25 cellular contexts compared by ENCODE assay signal in genomic region chr20:29297411-29298270, GRCh38.
A peak's percentile ranks its signal among the peaks of the same experiment; 100 is the strongest.
DNase-seq lines count a peak whose midpoint lies in the region; ATAC-seq and TF ChIP-seq lines count a peak whose summit lies in the region.
"Had no signal": no experiment of that assay in that cellular context is flagged by ENCODE, and none has a peak within 500 bp of the region (broad histone marks: within the 10 kb centered on the region; RNA-seq: fewer than 3 reads in every experiment).

No MANE protein-coding gene starts in this region.

- intact Hi-C loops in aorta (cut with DNase I), result no loop called here

- H3K4me2 ChIP-seq in osteoblast (ENCODE audit: insufficient read depth, low read length), result no peak overlapping the region
- H3K4me2 ChIP-seq: A549 had no signal

- no peak overlapping the region for H3K27ac Mint-ChIP-seq in stimulated activated naive CD8-positive, alpha-beta T cell treated with anti-CD3 and anti-CD28 coated beads, Interleukin-15, amount 100 ng/mL, for 72 hours

- 74 to 79% methylated on average over 15 to 39 of the region's 70 CpGs for WGBS in gastroesophageal sphincter (ENCODE audit: low coverage in 1 of 2), 2 donors
- 77 to 82% methylated on average over 63 to 70 of the region's 70 CpGs for WGBS in aorta, 2 donors

- H3K27ac ChIP-seq in gastroesophageal sphincter, result no peak overlapping the region
- no peak overlapping the region for H3K27ac ChIP-seq in osteoblast (ENCODE audit: low read depth, low read length)
- H3K27ac ChIP-seq in aorta (ENCODE audit: low read depth in 1 of 2, low read length in 2 of 2), result no peak overlapping the region
- H3K27ac ChIP-seq: A549 had no signal

- H3K27me3 Mint-ChIP-seq in stimulated activated naive CD8-positive, alpha-beta T cell treated with anti-CD3 and anti-CD28 coated beads, Interleukin-15, amount 100 ng/mL, for 72 hours, result no peaks in the 10 kb centered on the region
- H3K27me3 Mint-ChIP-seq: CD4-positive, CD25-positive, alpha-beta regulatory T cell had no signal

- H3K4me1 ChIP-seq in gastroesophageal sphincter (no peaks in the 10 kb centered on the region), osteoblast (ENCODE audit: insufficient read depth, low read length) (no peaks in the 10 kb centered on the region), aorta (ENCODE audit: control insufficient read depth in 1 of 2, insufficient read depth in 2 of 2, low read length in 2 of 2) (no peaks in the 10 kb centered on the region)
- H3K4me1 ChIP-seq: A549, BE2C had no signal

- H3K4me3 ChIP-seq in gastroesophageal sphincter (no peak overlapping the region), osteoblast (ENCODE audit: insufficient read depth, low read length) (no peak overlapping the region), aorta (ENCODE audit: low read length in 2 of 2) (no peak overlapping the region)
- H3K4me3 ChIP-seq: A549, GM12878 had no signal

- no peaks in the 10 kb centered on the region for H3K4me1 Mint-ChIP-seq in stimulated activated naive CD8-positive, alpha-beta T cell treated with anti-CD3 and anti-CD28 coated beads, Interleukin-15, amount 100 ng/mL, for 72 hours
- H3K4me1 Mint-ChIP-seq: CD4-positive, CD25-positive, alpha-beta regulatory T cell had no signal

- TF ChIP-seq POLR2A in gastroesophageal sphincter (IDR thresholded peaks at IDR 0.05), result no peak

- no peak for TF ChIP-seq EP300 in gastroesophageal sphincter (IDR thresholded peaks at IDR 0.05)

- H3K36me3 ChIP-seq in gastroesophageal sphincter (no peaks in the 10 kb centered on the region), osteoblast (ENCODE audit: insufficient read depth, low read length) (no peaks in the 10 kb centered on the region), aorta (ENCODE audit: control insufficient read depth in 1 of 2, insufficient read depth in 2 of 2, low read length in 1 of 2) (no peaks in the 10 kb centered on the region)
- H3K36me3 ChIP-seq: BE2C had no signal

- H3K79me2 ChIP-seq in osteoblast (ENCODE audit: insufficient read depth, low read length), result no peaks in the 10 kb centered on the region

- no peak for DNase-seq in stimulated activated naive CD8-positive, alpha-beta T cell treated with anti-CD3 and anti-CD28 coated beads, Interleukin-15, amount 100 ng/mL, for 72 hours
- no peak for DNase-seq in stimulated activated naive CD8-positive, alpha-beta T cell treated with anti-CD3 and anti-CD28 coated beads, Interleukin-15, Interleukin-2, amounts not matched to agents 100 U/mL and 50 U/mL, for 24 hours
- peak; percentile 59 for DNase-seq in osteoblast (ENCODE audit: insufficient read length, low spot score, missing footprints)
- DNase-seq in aorta, result no peak
- no peak for DNase-seq in activated CD4-positive, alpha-beta T cell treated with anti-CD3 and anti-CD28 coated beads for 48 hours
- DNase-seq in effector CD4-positive, alpha-beta T cell, result no peak
- DNase-seq: BE2C; CD4-positive, CD25-positive, alpha-beta regulatory T cell; COR-L47; DMS79 treated with DMSO at 0.1 percent for 48 hours; GOT3; KBM-7; MM.1S; NCI-H1048; NCI-H1417 treated with DMSO at 0.1 percent for 48 hours; NCI-H187; NCI-H446 treated with DMSO at 0.1 percent for 48 hours; NCI-H526 treated with DMSO at 0.1 percent for 48 hours; OCI-M1; SHP77 had no signal

- H3K27me3 ChIP-seq in gastroesophageal sphincter, result peaks cover 21% of the 10 kb centered on the region
- no peaks in the 10 kb centered on the region for H3K27me3 ChIP-seq in osteoblast (ENCODE audit: insufficient read depth, low read length)
- no peaks in the 10 kb centered on the region for H3K27me3 ChIP-seq in aorta (ENCODE audit: control insufficient read depth in 1 of 2, insufficient read depth in 2 of 2, low read length in 1 of 2)
- H3K27me3 ChIP-seq: BE2C had no signal

- ATAC-seq in stimulated activated naive CD8-positive, alpha-beta T cell treated with anti-CD3 and anti-CD28 coated beads, Interleukin-15, amount 100 ng/mL, for 72 hours, result peak; percentile 57
- ATAC-seq in stimulated activated naive CD8-positive, alpha-beta T cell treated with anti-CD3 and anti-CD28 coated beads, Interleukin-15, Interleukin-2, amounts not matched to agents 100 U/mL and 50 U/mL, for 24 hours, result no peak
- peak; percentile 38 for ATAC-seq in gastroesophageal sphincter
- peak; percentile 64 for ATAC-seq in aorta (ENCODE audit: low FRiP score)
- no peak for ATAC-seq in GM18907 (IDR thresholded peaks at IDR 0.05; ENCODE audit: unreplicated experiment)
- ATAC-seq: A549, GM12878, HCT116 had no signal

- H3K9me3 ChIP-seq in gastroesophageal sphincter (peaks cover 0 to 59% (median 0%) of the 10 kb centered on the region in 3 donors), osteoblast (ENCODE audit: low read depth, low read length) (no peaks in the 10 kb centered on the region), aorta (ENCODE audit: control insufficient read depth, low read length) (peaks cover 1% of the 10 kb centered on the region)
- H3K9me3 ChIP-seq: BE2C had no signal

- peaks cover 5 to 38% of the 10 kb centered on the region in 2 donors for H3K9me3 Mint-ChIP-seq in stimulated activated naive CD8-positive, alpha-beta T cell treated with anti-CD3 and anti-CD28 coated beads, Interleukin-15, amount 100 ng/mL, for 72 hours

- H4K20me1 ChIP-seq in osteoblast (ENCODE audit: insufficient read depth, low read length), result no peaks in the 10 kb centered on the region

- H3K4me3 Mint-ChIP-seq in stimulated activated naive CD8-positive, alpha-beta T cell treated with anti-CD3 and anti-CD28 coated beads, Interleukin-15, amount 100 ng/mL, for 72 hours, result no peak overlapping the region
- H3K4me3 Mint-ChIP-seq: CD4-positive, CD25-positive, alpha-beta regulatory T cell had no signal

- H2AFZ ChIP-seq in osteoblast (ENCODE audit: low read length), result no peak overlapping the region

- TF ChIP-seq CTCF in gastroesophageal sphincter (IDR thresholded peaks at IDR 0.05) (no peak), osteoblast (IDR thresholded peaks at IDR 0.05; ENCODE audit: extremely low read depth, low read depth, low read length) (no peak)

Comparison
In these comparisons a context has a peak if more than half of its experiments do, and no peak if none do; other contexts are left out.
1. ATAC-seq: peak in stimulated activated naive CD8-positive, alpha-beta T cell treated with anti-CD3 and anti-CD28 coated beads, Interleukin-15, amount 100 ng/mL, for 72 hours (single experiment), gastroesophageal sphincter (single experiment) and aorta (single experiment); none in stimulated activated naive CD8-positive, alpha-beta T cell treated with anti-CD3 and anti-CD28 coated beads, Interleukin-15, Interleukin-2, amounts not matched to agents 100 U/mL and 50 U/mL, for 24 hours (single experiment) and GM18907 (single experiment).